35 cellular contexts compared by ENCODE assay signal in the genomic region with DNA sequence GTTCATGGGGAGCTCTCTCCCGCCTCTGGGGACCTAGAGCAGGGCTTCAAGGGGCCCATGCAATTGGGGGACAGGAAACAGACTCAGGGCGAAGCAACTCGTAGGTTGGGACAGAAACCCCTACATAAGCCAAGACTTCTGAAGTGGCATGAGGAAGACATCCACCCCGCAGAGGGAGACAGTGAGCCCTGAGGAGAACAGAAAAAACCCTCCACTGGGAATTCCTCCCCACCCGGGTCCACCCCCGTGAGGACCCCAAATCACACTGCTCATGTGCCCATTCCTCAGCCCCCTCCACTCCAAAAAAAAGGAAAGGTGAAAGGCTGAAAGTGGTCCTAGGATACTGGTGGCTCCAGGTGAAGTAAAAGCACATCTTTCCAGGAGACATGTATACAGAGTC.
"Had no signal": no experiment of that assay in that cellular context is flagged by ENCODE, and none has a peak within 500 bp of the region (broad histone marks: within the 10 kb centered on the region; RNA-seq: fewer than 3 reads in every experiment).

No MANE protein-coding gene starts in this region.

- H3K27me3 Mint-ChIP-seq: activated CD4-positive, alpha-beta T cell treated with anti-CD3 and anti-CD28 coated beads, Interleukin-2, amount 10 ng/mL, durations not matched to agents 7 days and 5 days had no signal

- H3K27me3 ChIP-seq: ascending aorta, Peyer's patch had no signal

- H3K4me1 Mint-ChIP-seq: activated CD4-positive, alpha-beta T cell treated with anti-CD3 and anti-CD28 coated beads for 36 hours; activated CD4-positive, alpha-beta T cell treated with anti-CD3 and anti-CD28 coated beads, Interleukin-2, amount 10 ng/mL, durations not matched to agents 7 days and 5 days; activated naive CD4-positive, alpha-beta T cell treated with anti-CD3 and anti-CD28 coated beads, Interleukin-2, amount 50 U/mL, for 24 hours; activated naive CD8-positive, alpha-beta T cell treated with anti-CD3 and anti-CD28 coated beads, Interleukin-2, amount 10 ng/mL, durations not matched to agents 7 days and 5 days; central memory CD8-positive, alpha-beta T cell had no signal

- H3K9me3 Mint-ChIP-seq: activated CD4-positive, alpha-beta T cell treated with anti-CD3 and anti-CD28 coated beads, Interleukin-2, amount 10 ng/mL, durations not matched to agents 7 days and 5 days; activated naive CD4-positive, alpha-beta T cell treated with anti-CD3 and anti-CD28 coated beads, Interleukin-2, amount 50 U/mL, for 24 hours; activated naive CD8-positive, alpha-beta T cell treated with anti-CD3 and anti-CD28 coated beads, Interleukin-2, amount 10 ng/mL, durations not matched to agents 7 days and 5 days; activated T-cell treated with anti-CD3 and anti-CD28 coated beads, Interleukin-2, amount 50 U/mL, for 24 hours; activated T-helper 2 cell treated with anti-CD3 and anti-CD28 coated beads, Interferon-gamma antibody, Interleukin-2, Interleukin-4, amounts not matched to agents 10 μg/mL and 5 μg/mL and 100 μg/mL, durations not matched to agents 14 hours and 24 hours and 36 hours; central memory CD8-positive, alpha-beta T cell had no signal

- H3K27ac ChIP-seq: ascending aorta, cardiac muscle cell, Peyer's patch had no signal

- H3K4me3 ChIP-seq: ascending aorta, cardiac muscle cell, Peyer's patch had no signal

- H3K27ac Mint-ChIP-seq: activated CD4-positive, alpha-beta T cell treated with anti-CD3 and anti-CD28 coated beads for 36 hours; activated CD4-positive, alpha-beta T cell treated with anti-CD3 and anti-CD28 coated beads, Interleukin-2, amount 10 ng/mL, durations not matched to agents 7 days and 5 days; activated CD8-positive, alpha-beta T cell treated with anti-CD3 and anti-CD28 coated beads, Interleukin-2, amount 10 ng/mL, durations not matched to agents 7 days and 5 days; activated naive CD4-positive, alpha-beta T cell treated with anti-CD3 and anti-CD28 coated beads, Interleukin-2, amount 50 U/mL, for 24 hours; activated naive CD8-positive, alpha-beta T cell treated with anti-CD3 and anti-CD28 coated beads, Interleukin-2, amount 10 ng/mL, durations not matched to agents 7 days and 5 days; activated T-cell treated with anti-CD3 and anti-CD28 coated beads, Interleukin-2, amount 50 U/mL, for 24 hours; activated T-helper 2 cell treated with anti-CD3 and anti-CD28 coated beads, Interferon-gamma antibody, Interleukin-2, Interleukin-4, amounts not matched to agents 10 μg/mL and 5 μg/mL and 100 μg/mL, durations not matched to agents 14 hours and 24 hours and 36 hours had no signal

- H3K36me3 Mint-ChIP-seq: activated naive CD4-positive, alpha-beta T cell treated with anti-CD3 and anti-CD28 coated beads, Interleukin-2, amount 50 U/mL, for 24 hours; activated naive CD8-positive, alpha-beta T cell treated with anti-CD3 and anti-CD28 coated beads, Interleukin-2, amount 10 ng/mL, durations not matched to agents 7 days and 5 days had no signal

- H3K4me3 Mint-ChIP-seq: activated CD4-positive, alpha-beta T cell treated with anti-CD3 and anti-CD28 coated beads for 36 hours; activated CD4-positive, alpha-beta T cell treated with anti-CD3 and anti-CD28 coated beads, Interleukin-2, amount 10 ng/mL, durations not matched to agents 7 days and 5 days; activated CD8-positive, alpha-beta T cell treated with anti-CD3 and anti-CD28 coated beads, Interleukin-2, amount 10 ng/mL, durations not matched to agents 7 days and 5 days; activated naive CD4-positive, alpha-beta T cell treated with anti-CD3 and anti-CD28 coated beads, Interleukin-2, amount 50 U/mL, for 24 hours; activated naive CD8-positive, alpha-beta T cell treated with anti-CD3 and anti-CD28 coated beads, Interleukin-2, amount 10 ng/mL, durations not matched to agents 7 days and 5 days; activated T-cell treated with anti-CD3 and anti-CD28 coated beads, Interleukin-2, amount 50 U/mL, for 24 hours; central memory CD8-positive, alpha-beta T cell had no signal

- H3K4me1 ChIP-seq: ascending aorta, Peyer's patch had no signal

- DNase-seq: activated CD4-positive, alpha-beta T cell treated with anti-CD3 and anti-CD28 coated beads for 36 hours; activated CD4-positive, alpha-beta T cell treated with anti-CD3 and anti-CD28 coated beads, Interleukin-2, amount 10 ng/mL, durations not matched to agents 7 days and 5 days; activated CD4-positive, alpha-beta T cell treated with anti-CD3 and anti-CD28 coated beads, Interleukin-2, amount 50 U/mL, for 48 hours; activated CD8-positive, alpha-beta T cell treated with anti-CD3 and anti-CD28 coated beads, Interleukin-2, amount 10 ng/mL, durations not matched to agents 7 days and 5 days; activated gamma-delta T cell; activated naive CD4-positive, alpha-beta T cell treated with Interleukin-2 at 50 U/mL for 16 hours; activated naive CD8-positive, alpha-beta T cell treated with anti-CD3 and anti-CD28 coated beads, Interleukin-2, amount 10 ng/mL, durations not matched to agents 7 days and 5 days; activated T-cell treated with anti-CD3 and anti-CD28 coated beads, Interleukin-2, amount 50 U/mL, for 24 hours; amygdala; Karpas-422; KBM-7; NCI-H1048; NCI-H1105 treated with DMSO at 0.1 percent for 48 hours; NCI-H1436; NCI-H1694 treated with DMSO at 0.1 percent for 48 hours; NCI-H2029; NCI-H345; NCI-H524 treated with DMSO at 0.1 percent for 48 hours; NCI-H748 treated with DMSO at 0.1 percent for 48 hours; NK-92 treated with Interleukin-12 subunit alpha and Interleukin-12 subunit beta, amount 100 ng/mL, for 24 hours; PC-3; Peyer's patch; RPMI8226; SIG-M5; SW 1271; T-helper 1 cell; T-helper 2 cell; T-helper 9 cell had no signal

- ATAC-seq: activated CD4-positive, alpha-beta T cell treated with anti-CD3 and anti-CD28 coated beads for 36 hours; activated CD8-positive, alpha-beta T cell treated with anti-CD3 and anti-CD28 coated beads, Interleukin-2, amount 10 ng/mL, durations not matched to agents 7 days and 5 days; PC-3; Right ventricle myocardium inferior; SK-N-SH treated with all-trans-retinoic acid at 6 μM for 48 hours had no signal

- H3K36me3 ChIP-seq: ascending aorta, cardiac muscle cell, Peyer's patch had no signal

- H3K9me3 ChIP-seq: ascending aorta, Peyer's patch had no signal
